Comparison of ENCODE assay signal across 14 cellular contexts in genomic region chr9:33250458-33250995, GRCh38. TPM values are rescaled to one million over a fixed set of nuclear protein-coding genes. Genes with fewer than 3 reads are reported as not detected.
A peak's percentile ranks its signal among the peaks of the same experiment; 100 is the strongest.
DNase-seq lines count a peak whose midpoint lies in the region; ATAC-seq lines count a peak whose summit lies in the region.
"Had no signal": no experiment of that assay in that cellular context is flagged by ENCODE, and none has a peak within 500 bp of the region (broad histone marks: within the 10 kb centered on the region; RNA-seq: fewer than 3 reads in every experiment).

No MANE protein-coding gene starts in this region.

- H2AK5ac ChIP-seq in trophoblast cell (ENCODE audit: low read length) = no peak overlapping the region

- H3K14ac ChIP-seq in trophoblast cell (ENCODE audit: low read length) = no peak overlapping the region

- no peak overlapping the region for H2BK5ac ChIP-seq in trophoblast cell (ENCODE audit: low read depth, low read length, poor library complexity)

- H4K8ac ChIP-seq in trophoblast cell (ENCODE audit: low read depth, low read length) = no peak overlapping the region

- H4K12ac ChIP-seq in trophoblast cell (ENCODE audit: low read depth, low read length) = no peak overlapping the region

- no peak overlapping the region for H2BK120ac ChIP-seq in trophoblast cell (ENCODE audit: insufficient read depth, low read length, poor library complexity)

- peaks cover 3% of the 10 kb centered on the region for H3K9me3 ChIP-seq in trophoblast cell (ENCODE audit: insufficient read depth, low read depth, low read length)

- no peaks in the 10 kb centered on the region for H3K79me2 ChIP-seq in trophoblast cell (ENCODE audit: control insufficient read depth, insufficient read depth, low read length, poor library complexity)

- no peak overlapping the region for H3K27ac ChIP-seq in trophoblast cell (ENCODE audit: low read depth, low read length)

- DNase-seq in CD1c-positive myeloid dendritic cell (ENCODE audit: extremely low spot score) (peak; percentile 31), NAMALWA (ENCODE audit: low spot score) (peak; percentile 7), trophoblast cell (peak; percentile 52 to 57), NCI-H2171 treated with DMSO at 0.1 percent for 48 hours (lab: John Stamatoyannopoulos, UW) (no peak), posterior vena cava (ENCODE audit: low spot score) (no peak), T1000 (lab: John Stamatoyannopoulos, UW) (no peak), Right ventricle myocardium inferior (ENCODE audit: missing footprints) (no peak)
- DNase-seq: activated T-cell treated with anti-CD3 and anti-CD28 coated beads for 4 hours; DMS153; NCI-H510A treated with DMSO at 0.1 percent for 48 hours; stimulated activated CD4-positive, alpha-beta T cell treated with anti-CD3 and anti-CD28 coated beads, Interleukin-15, amount 100 ng/mL, for 24 hours had no signal

- no peak overlapping the region for H3K18ac ChIP-seq in trophoblast cell (ENCODE audit: low read length)

- no peak overlapping the region for H3K4ac ChIP-seq in trophoblast cell (ENCODE audit: low read depth, low read length)

- no peak overlapping the region for H2BK12ac ChIP-seq in trophoblast cell (ENCODE audit: low read length)

- no peak overlapping the region for H4K91ac ChIP-seq in trophoblast cell (ENCODE audit: low read depth, low read length)

- H3K4me3 ChIP-seq in trophoblast cell (ENCODE audit: low read depth, low read length) = no peak overlapping the region

- intact Hi-C loops in posterior vena cava (cut with DNase I) = no loop called here
- intact Hi-C loops in Right ventricle myocardium inferior (cut with DNase I) = no loop called here

- H3K23ac ChIP-seq in trophoblast cell (ENCODE audit: low read length) = no peak overlapping the region

- H3K36me3 ChIP-seq in trophoblast cell (ENCODE audit: control insufficient read depth in 1 of 2, insufficient read depth in 2 of 2, low read length in 2 of 2) = peaks cover 12 to 23% of the 10 kb centered on the region in 2 experiments

- no peak overlapping the region for H2AFZ ChIP-seq in trophoblast cell (ENCODE audit: insufficient read depth, low read length, poor library complexity)

- ATAC-seq in esophagus mucosa (peak; percentile 36), Right ventricle myocardium inferior (no peak)

- no peaks in the 10 kb centered on the region for H3K79me1 ChIP-seq in trophoblast cell (ENCODE audit: low read length)

- no CpG with 5 or more reads among the region's 1 CpG for WGBS in trophoblast cell (ENCODE audit: extremely low coverage, insufficient coverage, insufficient read length)

- H3K27me3 ChIP-seq in trophoblast cell (ENCODE audit: insufficient read depth, low read length) = no peaks in the 10 kb centered on the region

- H3K9ac ChIP-seq in trophoblast cell (ENCODE audit: low read length) = no peak overlapping the region

- H3K4me2 ChIP-seq in trophoblast cell (ENCODE audit: low read length) = no peak overlapping the region

- no peaks in the 10 kb centered on the region for H3K4me1 ChIP-seq in trophoblast cell (ENCODE audit: control insufficient read depth in 1 of 2, insufficient read depth in 2 of 2, low read length in 2 of 2)

RNA-seq across cellular contexts. Expression of gene SPINK4, which starts 10.6 kb away (rescaled TPM):
- total RNA-seq in esophagus mucosa = not detected
- polyA plus RNA-seq in trophoblast cell (2013) = not detected in 2 replicates
- not detected for total RNA-seq in posterior vena cava
- total RNA-seq in Right ventricle myocardium inferior = not detected
- polyA plus RNA-seq: esophagus, neural cell had no signal

RNA-seq across cellular contexts. Expression of gene BAG1, which starts 14.0 kb away (rescaled TPM):
- total RNA-seq in esophagus mucosa = 95.3 TPM
- polyA plus RNA-seq in trophoblast cell (2013) = 35.5 and 36.7 TPM in 2 replicates
- total RNA-seq in posterior vena cava = 100 to 1,000 TPM in 1 of 2 donors, 10 to 100 TPM in 1; 73.8 to 103 TPM
- total RNA-seq in Right ventricle myocardium inferior = 132 TPM

RNA-seq across cellular contexts. Expression of gene CHMP5, which starts 14.3 kb away (rescaled TPM):
- 46.6 TPM for total RNA-seq in esophagus mucosa
- 71.0 and 71.8 TPM in 2 replicates for polyA plus RNA-seq in trophoblast cell (2013)
- total RNA-seq in posterior vena cava = 10 to 100 TPM; 54.2 to 61.7 TPM
- total RNA-seq in Right ventricle myocardium inferior = 51.5 TPM

RNA-seq across cellular contexts. Expression of gene NFX1, which starts 39.8 kb away (rescaled TPM):
- total RNA-seq in esophagus mucosa = 26.6 TPM
- polyA plus RNA-seq in trophoblast cell (2013) = 18.2 and 18.8 TPM in 2 replicates
- total RNA-seq in posterior vena cava = 10 to 100 TPM; 30.1 to 37.2 TPM
- total RNA-seq in Right ventricle myocardium inferior = 29.3 TPM

Comparison
In these comparisons a context has a peak if more than half of its experiments do, and no peak if none do; other contexts are left out.
1. DNase-seq: peak in CD1c-positive myeloid dendritic cell (single experiment), NAMALWA (single experiment) and trophoblast cell (2 of 2); none in NCI-H2171 treated with DMSO at 0.1 percent for 48 hours (single experiment), posterior vena cava (single experiment), T1000 (single experiment) and Right ventricle myocardium inferior (single experiment).